ENCODE assay signal across 16 cellular contexts in the genomic region with DNA sequence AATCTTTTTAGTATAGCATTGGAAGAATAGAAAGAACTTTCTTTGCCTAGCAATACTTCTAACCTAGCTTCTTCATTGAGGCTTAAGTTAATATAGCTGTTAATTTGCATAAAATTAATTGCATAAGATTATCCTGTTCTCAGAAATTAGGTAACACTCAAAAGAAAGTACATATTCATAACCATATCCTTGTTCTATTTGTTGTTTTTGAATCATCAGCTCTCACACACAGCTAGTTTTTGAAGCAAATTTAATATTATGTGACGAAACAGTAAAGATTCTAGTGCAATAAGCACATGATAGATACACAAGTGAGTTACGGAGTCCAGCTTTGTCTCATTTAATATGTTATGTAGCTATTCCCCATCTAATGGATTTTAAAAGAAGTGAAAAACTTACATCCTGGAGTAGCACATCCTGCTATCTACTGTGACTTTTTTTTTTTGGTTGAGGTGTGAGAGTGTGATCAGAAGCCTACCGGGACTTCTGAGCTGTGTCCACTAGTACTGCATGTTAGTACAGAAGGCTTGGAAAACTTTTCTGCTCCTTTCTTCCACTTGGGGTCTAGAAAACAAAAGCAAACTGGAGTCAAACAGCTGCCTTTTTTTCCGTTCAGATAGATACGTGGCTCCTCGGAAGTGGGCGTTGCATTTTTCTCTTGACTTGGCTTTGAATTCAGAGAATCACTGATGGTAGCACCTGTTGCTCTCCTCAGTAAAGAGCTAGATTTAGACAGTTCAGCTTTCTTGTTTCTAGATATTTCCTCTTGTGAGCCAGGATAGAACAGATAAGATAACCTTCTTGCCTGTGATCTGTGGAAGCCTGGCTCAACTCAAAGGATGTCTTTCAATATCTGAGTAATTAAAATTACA. TPM values are rescaled to one million over a fixed set of nuclear protein-coding genes. Genes with fewer than 3 reads are reported as not detected.
A peak's percentile ranks its signal among the peaks of the same experiment; 100 is the strongest.
DNase-seq lines count a peak whose midpoint lies in the region; ATAC-seq and TF ChIP-seq lines count a peak whose summit lies in the region.
"Had no signal": no experiment of that assay in that cellular context is flagged by ENCODE, and none has a peak within 500 bp of the region (broad histone marks: within the 10 kb centered on the region; RNA-seq: fewer than 3 reads in every experiment).

No MANE protein-coding gene starts in this region.

- ATAC-seq in activated CD4-positive, alpha-beta T cell treated with anti-CD3 and anti-CD28 coated beads for 36 hours, result peak; percentile 70
- ATAC-seq in GM18868 (IDR thresholded peaks at IDR 0.05; ENCODE audit: unreplicated experiment), result no peak

- H3K4me3 Mint-ChIP-seq in activated CD4-positive, alpha-beta T cell treated with anti-CD3 and anti-CD28 coated beads for 36 hours, result peak overlapping the region; percentile 41
- H3K4me3 Mint-ChIP-seq in T-helper 2 cell treated with Interferon-gamma antibody and Interleukin-4, amounts not matched to agents 5 μg/mL and 100 μg/mL, for 36 hours, result peak overlapping the region; percentile 80
- H3K4me3 Mint-ChIP-seq in activated naive CD4-positive, alpha-beta T cell treated with anti-CD3 and anti-CD28 coated beads, Interleukin-2, amount 10 ng/mL, durations not matched to agents 7 days and 5 days, result peak overlapping the region; percentile 64
- peak overlapping the region in 1 of 3 experiments; percentile 3 for H3K4me3 Mint-ChIP-seq in nephron
- H3K4me3 Mint-ChIP-seq: CD14-positive monocyte, neural crest cell had no signal

- H3K27ac Mint-ChIP-seq in activated CD4-positive, alpha-beta T cell treated with anti-CD3 and anti-CD28 coated beads for 36 hours, result peak overlapping the region; percentile 69
- peak overlapping the region; percentile 92 for H3K27ac Mint-ChIP-seq in T-helper 2 cell treated with Interferon-gamma antibody and Interleukin-4, amounts not matched to agents 5 μg/mL and 100 μg/mL, for 36 hours
- H3K27ac Mint-ChIP-seq in activated naive CD4-positive, alpha-beta T cell treated with anti-CD3 and anti-CD28 coated beads, Interleukin-2, amount 10 ng/mL, durations not matched to agents 7 days and 5 days, result peak overlapping the region; percentile 89
- H3K27ac Mint-ChIP-seq in nephron, result peak overlapping the region in 2 of 3 experiments; percentile 34 to 40
- H3K27ac Mint-ChIP-seq: CD14-positive monocyte had no signal

- POLR2A ChIA-PET in activated CD4-positive, alpha-beta T cell treated with anti-CD3 and anti-CD28 coated beads for 36 hours (lab: Charles Lee), result interaction anchor here (0.9 to 1.5 kb wide), 2 partner anchors 27 kb away, joined by 4 to 5 read pairs; partner anchors contain the start of gene KDM3A

- TF ChIP-seq CTCF in nephron (IDR thresholded peaks at IDR 0.05; ENCODE audit: unreplicated experiment in 3 of 3), result no peak

- H3K9me3 Mint-ChIP-seq in activated CD4-positive, alpha-beta T cell treated with anti-CD3 and anti-CD28 coated beads for 36 hours (ENCODE audit: low read depth), result no peaks in the 10 kb centered on the region
- H3K9me3 Mint-ChIP-seq in T-helper 2 cell treated with Interferon-gamma antibody and Interleukin-4, amounts not matched to agents 5 μg/mL and 100 μg/mL, for 36 hours, result no peaks in the 10 kb centered on the region
- H3K9me3 Mint-ChIP-seq in activated naive CD4-positive, alpha-beta T cell treated with anti-CD3 and anti-CD28 coated beads, Interleukin-2, amount 10 ng/mL, durations not matched to agents 7 days and 5 days, result no peaks in the 10 kb centered on the region
- H3K9me3 Mint-ChIP-seq in nephron, result no peaks in the 10 kb centered on the region
- H3K9me3 Mint-ChIP-seq: CD14-positive monocyte, neural crest cell had no signal

- CTCF ChIA-PET in activated CD4-positive, alpha-beta T cell treated with anti-CD3 and anti-CD28 coated beads for 36 hours (lab: Charles Lee), result interaction anchor here (0.7 to 1.2 kb wide), 3 partner anchors 10 to 654 kb away, joined by 3 read pairs; partner anchors contain the start of gene KDM3A
- CTCF ChIA-PET in activated naive CD4-positive, alpha-beta T cell treated with anti-CD3 and anti-CD28 coated beads, Interleukin-2, amount 10 ng/mL, durations not matched to agents 7 days and 5 days (lab: Charles Lee), result interaction anchor here (0.9 to 1.0 kb wide), 2 partner anchors 11 to 154 kb away, joined by 3 to 4 read pairs; no protein-coding TSS in a partner anchor

- H3K36me3 Mint-ChIP-seq in activated CD4-positive, alpha-beta T cell treated with anti-CD3 and anti-CD28 coated beads for 36 hours (ENCODE audit: low read depth), result peaks cover 80% of the 10 kb centered on the region
- peaks cover 86% of the 10 kb centered on the region for H3K36me3 Mint-ChIP-seq in T-helper 2 cell treated with Interferon-gamma antibody and Interleukin-4, amounts not matched to agents 5 μg/mL and 100 μg/mL, for 36 hours (ENCODE audit: low read depth)
- peaks cover 86% of the 10 kb centered on the region for H3K36me3 Mint-ChIP-seq in activated naive CD4-positive, alpha-beta T cell treated with anti-CD3 and anti-CD28 coated beads, Interleukin-2, amount 10 ng/mL, durations not matched to agents 7 days and 5 days
- peaks cover 72% of the 10 kb centered on the region for H3K36me3 Mint-ChIP-seq in nephron (ENCODE audit: low read depth)

- intact Hi-C loops in activated CD4-positive, alpha-beta T cell treated with anti-CD3 and anti-CD28 coated beads for 36 hours (cut with DNase I, micrococcal nuclease), result no loop called here

- H3K4me1 Mint-ChIP-seq in activated CD4-positive, alpha-beta T cell treated with anti-CD3 and anti-CD28 coated beads for 36 hours, result peaks cover 50% of the 10 kb centered on the region
- H3K4me1 Mint-ChIP-seq in T-helper 2 cell treated with Interferon-gamma antibody and Interleukin-4, amounts not matched to agents 5 μg/mL and 100 μg/mL, for 36 hours (ENCODE audit: low read depth), result peaks cover 59% of the 10 kb centered on the region
- H3K4me1 Mint-ChIP-seq in activated naive CD4-positive, alpha-beta T cell treated with anti-CD3 and anti-CD28 coated beads, Interleukin-2, amount 10 ng/mL, durations not matched to agents 7 days and 5 days, result peaks cover 58% of the 10 kb centered on the region
- peaks cover 21% of the 10 kb centered on the region for H3K4me1 Mint-ChIP-seq in nephron
- H3K4me1 Mint-ChIP-seq: CD14-positive monocyte, neural crest cell had no signal

- DNase-seq in activated CD4-positive, alpha-beta T cell treated with anti-CD3 and anti-CD28 coated beads for 36 hours, result peak; percentile 34
- DNase-seq in activated CD4-positive, alpha-beta T cell treated with anti-CD3 and anti-CD28 coated beads for 1 hour, result no peak
- no peak for DNase-seq in T-helper 2 cell treated with Interferon-gamma antibody and Interleukin-4, amounts not matched to agents 5 μg/mL and 100 μg/mL, for 36 hours (ENCODE audit: low spot score)
- peak; percentile 51 for DNase-seq in activated naive CD4-positive, alpha-beta T cell treated with anti-CD3 and anti-CD28 coated beads, Interleukin-2, amount 10 ng/mL, durations not matched to agents 7 days and 5 days
- DNase-seq in NCI-H1105 treated with DMSO at 0.1 percent for 48 hours (lab: John Stamatoyannopoulos, UW) (no peak), NCI-H774 (lab: John Stamatoyannopoulos, UW) (no peak)
- DNase-seq: colonic mucosa, GM23248, NCI-H2029, NCI-H524 treated with DMSO at 0.1 percent for 48 hours, SIG-M5, transverse colon had no signal

- H3K27me3 Mint-ChIP-seq in activated CD4-positive, alpha-beta T cell treated with anti-CD3 and anti-CD28 coated beads for 36 hours, result no peaks in the 10 kb centered on the region
- no peaks in the 10 kb centered on the region for H3K27me3 Mint-ChIP-seq in T-helper 2 cell treated with Interferon-gamma antibody and Interleukin-4, amounts not matched to agents 5 μg/mL and 100 μg/mL, for 36 hours (ENCODE audit: low read depth)
- no peaks in the 10 kb centered on the region for H3K27me3 Mint-ChIP-seq in activated naive CD4-positive, alpha-beta T cell treated with anti-CD3 and anti-CD28 coated beads, Interleukin-2, amount 10 ng/mL, durations not matched to agents 7 days and 5 days
- no peaks in the 10 kb centered on the region for H3K27me3 Mint-ChIP-seq in nephron (ENCODE audit: low read depth)

RNA-seq across cellular contexts. Expression of gene KDM3A, which starts 27.2 kb away (rescaled TPM):
- 10 to 100 TPM; 68.9 to 82.9 TPM for total RNA-seq in activated CD4-positive, alpha-beta T cell treated with anti-CD3 and anti-CD28 coated beads for 36 hours

Comparison
In these comparisons a context has a peak if more than half of its experiments do, and no peak if none do; other contexts are left out.
1. DNase-seq: peak in activated CD4-positive, alpha-beta T cell treated with anti-CD3 and anti-CD28 coated beads for 36 hours (single experiment) and activated naive CD4-positive, alpha-beta T cell treated with anti-CD3 and anti-CD28 coated beads, Interleukin-2, amount 10 ng/mL, durations not matched to agents 7 days and 5 days (single experiment); none in activated CD4-positive, alpha-beta T cell treated with anti-CD3 and anti-CD28 coated beads for 1 hour (single experiment), T-helper 2 cell treated with Interferon-gamma antibody and Interleukin-4, amounts not matched to agents 5 μg/mL and 100 μg/mL, for 36 hours (single experiment), NCI-H1105 treated with DMSO at 0.1 percent for 48 hours (single experiment) and NCI-H774 (single experiment).
2. H3K27ac Mint-ChIP-seq: peak in every context shown above with its lines; median percentile 92 in T-helper 2 cell treated with Interferon-gamma antibody and Interleukin-4, amounts not matched to agents 5 μg/mL and 100 μg/mL, for 36 hours; 89 in activated naive CD4-positive, alpha-beta T cell treated with anti-CD3 and anti-CD28 coated beads, Interleukin-2, amount 10 ng/mL, durations not matched to agents 7 days and 5 days; 69 in activated CD4-positive, alpha-beta T cell treated with anti-CD3 and anti-CD28 coated beads for 36 hours; 37 in nephron.